Comparison of ENCODE assay signal across 16 cellular contexts in genomic region chr1:7406641-7407546, GRCh38.
DNase-seq lines count a peak whose midpoint lies in the region; ATAC-seq and TF ChIP-seq lines count a peak whose summit lies in the region.
"Had no signal": no experiment of that assay in that cellular context is flagged by ENCODE, and none has a peak within 500 bp of the region (broad histone marks: within the 10 kb centered on the region; RNA-seq: fewer than 3 reads in every experiment).

No MANE protein-coding gene starts in this region.

- no peaks in the 10 kb centered on the region for H3K4me1 ChIP-seq in prostate gland (replicated peaks)
- H3K4me1 ChIP-seq: BE2C had no signal

- in situ Hi-C loops in GM13976 (cut with MboI; ENCODE audit: low sequenced_read_pairs, unreplicated experiment), result no loop called here

- no peak overlapping the region for H3K27ac Mint-ChIP-seq in activated CD8-positive, alpha-beta memory T cell treated with anti-CD3 and anti-CD28 coated beads, Interleukin-2, amount 10 ng/mL, durations not matched to agents 7 days and 5 days

- TF ChIP-seq POLR2A in prostate gland (IDR thresholded peaks at IDR 0.05), result no peak

- CTCF ChIA-PET in activated CD8-positive, alpha-beta memory T cell treated with anti-CD3 and anti-CD28 coated beads, Interleukin-2, amount 10 ng/mL, durations not matched to agents 7 days and 5 days (lab: Charles Lee), result no interaction called here

- intact Hi-C loops in prostate gland (cut with DNase I), result no loop called here

- DNase-seq in GM13976 (ENCODE audit: low spot score) (peak; percentile 38), prostate gland (ENCODE audit: low spot score) (peak; percentile 3), NCI-H1930 (lab: John Stamatoyannopoulos, UW) (no peak), NCI-H1694 (lab: John Stamatoyannopoulos, UW) (no peak), T-helper 9 cell (no peak)
- DNase-seq in activated CD8-positive, alpha-beta memory T cell treated with anti-CD3 and anti-CD28 coated beads, Interleukin-2, amount 10 ng/mL, durations not matched to agents 7 days and 5 days, result peak; percentile 16
- DNase-seq: activated T-cell treated with anti-CD3 and anti-CD28 coated beads, Interleukin-2, amount 50 U/mL, for 4 hours; BE2C; DMS 273 treated with DMSO at 0.1 percent for 48 hours; MV-4-11; NCI-H226; WERI-Rb-1 had no signal

- H3K36me3 ChIP-seq in prostate gland, result no peaks in the 10 kb centered on the region
- H3K36me3 ChIP-seq: BE2C, ovary, WERI-Rb-1 had no signal

- 86% methylated on average over 18 of the region's 18 CpGs for WGBS in prostate gland

- TF ChIP-seq CTCF in GM13976 (IDR thresholded peaks at IDR 0.05; ENCODE audit: borderline replicate concordance, control extremely low read depth, extremely low read depth, insufficient read depth, missing control alignments), result no peak
- TF ChIP-seq CTCF in prostate gland (IDR thresholded peaks at IDR 0.05), result no peak

- no peaks in the 10 kb centered on the region for H3K36me3 Mint-ChIP-seq in activated CD8-positive, alpha-beta memory T cell treated with anti-CD3 and anti-CD28 coated beads, Interleukin-2, amount 10 ng/mL, durations not matched to agents 7 days and 5 days

- ATAC-seq in GM21515 (IDR thresholded peaks at IDR 0.05; ENCODE audit: unreplicated experiment), result peak; percentile 66
- ATAC-seq in activated CD8-positive, alpha-beta memory T cell treated with anti-CD3 and anti-CD28 coated beads, Interleukin-2, amount 10 ng/mL, durations not matched to agents 7 days and 5 days, result no peak
- ATAC-seq: activated T-cell treated with anti-CD3 and anti-CD28 coated beads, Interleukin-2, amount 50 U/mL, for 4 hours had no signal

- no peaks in the 10 kb centered on the region for H3K27me3 Mint-ChIP-seq in activated CD8-positive, alpha-beta memory T cell treated with anti-CD3 and anti-CD28 coated beads, Interleukin-2, amount 10 ng/mL, durations not matched to agents 7 days and 5 days

- H3K9me3 Mint-ChIP-seq in activated CD8-positive, alpha-beta memory T cell treated with anti-CD3 and anti-CD28 coated beads, Interleukin-2, amount 10 ng/mL, durations not matched to agents 7 days and 5 days (ENCODE audit: low read depth), result no peaks in the 10 kb centered on the region
- H3K9me3 Mint-ChIP-seq: activated T-cell treated with anti-CD3 and anti-CD28 coated beads, Interleukin-2, amount 50 U/mL, for 4 hours had no signal

- no peak overlapping the region for H3K4me3 ChIP-seq in prostate gland
- H3K4me3 ChIP-seq: ovary, smooth muscle cell had no signal

- no peak overlapping the region for H3K4me3 Mint-ChIP-seq in activated CD8-positive, alpha-beta memory T cell treated with anti-CD3 and anti-CD28 coated beads, Interleukin-2, amount 10 ng/mL, durations not matched to agents 7 days and 5 days
- H3K4me3 Mint-ChIP-seq: activated T-cell treated with anti-CD3 and anti-CD28 coated beads, Interleukin-2, amount 50 U/mL, for 4 hours had no signal

- H3K27ac ChIP-seq in prostate gland, result no peak overlapping the region
- H3K27ac ChIP-seq: epithelial cell of prostate, ovary, WERI-Rb-1 had no signal

- H3K4me1 Mint-ChIP-seq in activated CD8-positive, alpha-beta memory T cell treated with anti-CD3 and anti-CD28 coated beads, Interleukin-2, amount 10 ng/mL, durations not matched to agents 7 days and 5 days, result no peaks in the 10 kb centered on the region

- H3K9me3 ChIP-seq in prostate gland, result no peaks in the 10 kb centered on the region
- H3K9me3 ChIP-seq: BE2C, ovary had no signal

- no peaks in the 10 kb centered on the region for H3K27me3 ChIP-seq in prostate gland (replicated peaks; ENCODE audit: insufficient read depth)
- H3K27me3 ChIP-seq: BE2C, ovary had no signal

Comparison
In these comparisons a context has a peak if more than half of its experiments do, and no peak if none do; other contexts are left out.
1. DNase-seq: peak in GM13976 (single experiment), activated CD8-positive, alpha-beta memory T cell treated with anti-CD3 and anti-CD28 coated beads, Interleukin-2, amount 10 ng/mL, durations not matched to agents 7 days and 5 days (single experiment) and prostate gland (single experiment); none in NCI-H1930 (0 of 2), NCI-H1694 (single experiment) and T-helper 9 cell (single experiment).